In genomic region chr14:52729585-52729924, GRCh38 we compare ENCODE assay signal across 8 cellular contexts. TPM values are rescaled to one million over a fixed set of nuclear protein-coding genes. Genes with fewer than 3 reads are reported as not detected.
DNase-seq lines count a peak whose midpoint lies in the region; ATAC-seq and TF ChIP-seq lines count a peak whose summit lies in the region.

No MANE protein-coding gene starts in this region.

- H3K9me3 Mint-ChIP-seq in CD8-positive, alpha-beta memory T cell = no peaks in the 10 kb centered on the region
- no peaks in the 10 kb centered on the region for H3K9me3 Mint-ChIP-seq in endothelial cell (ENCODE audit: unreplicated experiment)

- peaks cover 7% of the 10 kb centered on the region for H3K79me2 ChIP-seq in parathyroid adenoma

- intact Hi-C loops in Panc1 (cut with micrococcal nuclease; ENCODE audit: unreplicated experiment) = no loop called here

- no peak for ATAC-seq in Panc1
- no peak for ATAC-seq in GM21447 (IDR thresholded peaks at IDR 0.05; ENCODE audit: unreplicated experiment)

- peaks cover 20% of the 10 kb centered on the region for H3K36me3 ChIP-seq in CD8-positive, alpha-beta memory T cell (ENCODE audit: insufficient read depth, low read length)
- H3K36me3 ChIP-seq in Panc1 (ENCODE audit: control insufficient read depth, insufficient read depth, low read length) (peaks cover 17% of the 10 kb centered on the region), parathyroid adenoma (ENCODE audit: control insufficient read depth, insufficient read depth, low read length) (no peaks in the 10 kb centered on the region)

- H3K27me3 Mint-ChIP-seq in CD8-positive, alpha-beta memory T cell = peaks cover 0 to 1% of the 10 kb centered on the region in 2 donors
- no peaks in the 10 kb centered on the region for H3K27me3 Mint-ChIP-seq in endothelial cell (ENCODE audit: unreplicated experiment)

- CTCF ChIA-PET in CD8-positive, alpha-beta memory T cell (lab: Charles Lee) = interaction anchor here (0.6 to 2.8 kb wide), 3 partner anchors 12 to 47 kb away, joined by 3 to 13 read pairs (median 4); no protein-coding TSS in a partner anchor
- CTCF ChIA-PET in Panc1 (lab: Charles Lee) = no interaction called here

- H3K27ac ChIP-seq in CD8-positive, alpha-beta memory T cell (ENCODE audit: low read depth, low read length) = peak overlapping the region; percentile 65
- H3K27ac ChIP-seq in Panc1 (ENCODE audit: low read length) = peak overlapping the region; percentile 65; the same call in 1 of the 2 replicates
- peak overlapping the region; percentile 58 for H3K27ac ChIP-seq in parathyroid adenoma

- H2AFZ ChIP-seq in parathyroid adenoma = peak overlapping the region; percentile 55

- peak overlapping the region; percentile 91 to 98 (median 94) for H3K4me3 Mint-ChIP-seq in CD8-positive, alpha-beta memory T cell
- H3K4me3 Mint-ChIP-seq in endothelial cell (ENCODE audit: unreplicated experiment) = peak overlapping the region; percentile 86

- no peak for TF ChIP-seq CTCF in Panc1 (IDR thresholded peaks at IDR 0.05)
- TF ChIP-seq CTCF in endothelial cell (IDR thresholded peaks at IDR 0.05; ENCODE audit: unreplicated experiment) = no peak
- TF ChIP-seq CTCF in parathyroid adenoma (IDR thresholded peaks at IDR 0.05) = no peak

- H3K27ac Mint-ChIP-seq in CD8-positive, alpha-beta memory T cell = peak overlapping the region; percentile 84 to 99 (median 92)
- peak overlapping the region; percentile 87 for H3K27ac Mint-ChIP-seq in endothelial cell (ENCODE audit: unreplicated experiment)

- BruUV-seq in Panc1 (replicated peaks; lab: Mats Ljungman, UMichigan) = no TSS peak

- no peak overlapping the region for H3K9ac ChIP-seq in parathyroid adenoma

- H3K36me3 Mint-ChIP-seq in CD8-positive, alpha-beta memory T cell = peaks cover 13 to 64% (median 14%) of the 10 kb centered on the region in 3 donors
- peaks cover 22% of the 10 kb centered on the region for H3K36me3 Mint-ChIP-seq in endothelial cell (ENCODE audit: low read depth, unreplicated experiment)

- H3K4me2 ChIP-seq in parathyroid adenoma (ENCODE audit: low read length) = peak overlapping the region; percentile 84

- peaks cover 26% of the 10 kb centered on the region for H3K4me1 ChIP-seq in CD8-positive, alpha-beta memory T cell (ENCODE audit: insufficient read depth, low read length)
- H3K4me1 ChIP-seq in Panc1 (ENCODE audit: control insufficient read depth, insufficient read depth, low read length) (no peaks in the 10 kb centered on the region), parathyroid adenoma (no peaks in the 10 kb centered on the region)

- POLR2A ChIA-PET in CD8-positive, alpha-beta memory T cell (lab: Charles Lee) = interaction anchor here (0.7 to 2.3 kb wide), 6 partner anchors 10 to 1489 kb away, joined by 3 to 22 read pairs (median 5); partner anchors contain the start of genes ERO1A and TMX1
- POLR2A ChIA-PET in Panc1 (lab: Charles Lee) = no interaction called here

- H3K4me1 Mint-ChIP-seq in CD8-positive, alpha-beta memory T cell = peaks cover 32 to 42% (median 38%) of the 10 kb centered on the region in 3 donors
- H3K4me1 Mint-ChIP-seq in endothelial cell (ENCODE audit: unreplicated experiment) = peaks cover 14% of the 10 kb centered on the region

- H3K9me3 ChIP-seq in CD8-positive, alpha-beta memory T cell (ENCODE audit: low read length) = no peaks in the 10 kb centered on the region
- H3K9me3 ChIP-seq in Panc1 (ENCODE audit: control insufficient read depth, insufficient read depth, low read depth, low read length) = no peaks in the 10 kb centered on the region
- H3K9me3 ChIP-seq in parathyroid adenoma (ENCODE audit: control insufficient read depth, low read length) = no peaks in the 10 kb centered on the region

- in situ Hi-C loops in Panc1 (cut with HindIII; ENCODE audit: low pct_unique_long_range_greater_than_20kb, low sequenced_read_pairs) = no loop called here
- in situ Hi-C loops in KBM-7 (cut with MboI; ENCODE audit: low pct_unique_long_range_greater_than_20kb, low sequenced_read_pairs) = no loop called here

- no peak for DNase-seq in CD8-positive, alpha-beta memory T cell
- no peak for DNase-seq in Panc1 (ENCODE audit: low read depth, low spot score)
- no peak for DNase-seq in endothelial cell (ENCODE audit: low spot score)
- DNase-seq in KBM-7 = no peak
- no peak for DNase-seq in kidney glomerular epithelial cell (lab: John Stamatoyannopoulos, UW)
- no peak for DNase-seq in stimulated activated CD8-positive, alpha-beta memory T cell treated with anti-CD3 and anti-CD28 coated beads, Interleukin-4, amount 100 ng/mL, for 48 hours

- H3K4me3 ChIP-seq in CD8-positive, alpha-beta memory T cell (ENCODE audit: low read length) = peak overlapping the region; percentile 59
- H3K4me3 ChIP-seq in Panc1 (ENCODE audit: low read depth in 2 of 2, low read length in 2 of 2) = peak overlapping the region; percentile 27 to 52
- H3K4me3 ChIP-seq in parathyroid adenoma (ENCODE audit: low read depth, low read length) = peak overlapping the region; percentile 82

- no peaks in the 10 kb centered on the region for H3K27me3 ChIP-seq in CD8-positive, alpha-beta memory T cell (ENCODE audit: insufficient read depth, low read length, poor library complexity, severe bottlenecking)
- no peaks in the 10 kb centered on the region for H3K27me3 ChIP-seq in Panc1 (ENCODE audit: control insufficient read depth, insufficient read depth, low read length)
- H3K27me3 ChIP-seq in parathyroid adenoma (ENCODE audit: control insufficient read depth, insufficient read depth, low read length) = no peaks in the 10 kb centered on the region

RNA-seq across cellular contexts. Expression of gene STYX, which starts 0.4 kb away (rescaled TPM):
- total RNA-seq in CD8-positive, alpha-beta memory T cell = 10 to 100 TPM; 20.9 to 21.2 TPM
- 25.4 TPM for polyA plus RNA-seq in CD8-positive, alpha-beta memory T cell
- total RNA-seq in Panc1 (2021; ENCODE audit: unreplicated experiment) = 20.6 TPM
- polyA plus RNA-seq in Panc1 (2012; ENCODE audit: insufficient read length) = 6.2 TPM
- total RNA-seq in endothelial cell (ENCODE audit: unreplicated experiment) = 17.0 TPM

RNA-seq across cellular contexts. Expression of gene PSMC6, which starts 22.6 kb away (rescaled TPM):
- 100 to 1,000 TPM; 113 to 123 TPM for total RNA-seq in CD8-positive, alpha-beta memory T cell
- 54.3 TPM for polyA plus RNA-seq in CD8-positive, alpha-beta memory T cell
- total RNA-seq in Panc1 (2021; ENCODE audit: unreplicated experiment) (62.1 TPM), endothelial cell (ENCODE audit: unreplicated experiment) (75.7 TPM)
- 39.6 TPM for polyA plus RNA-seq in Panc1 (2012; ENCODE audit: insufficient read length)

RNA-seq across cellular contexts. Expression of gene ERO1A, which starts 34.2 kb away (rescaled TPM):
- 10 to 100 TPM; 87.6 to 96.6 TPM for total RNA-seq in CD8-positive, alpha-beta memory T cell
- 47.0 TPM for polyA plus RNA-seq in CD8-positive, alpha-beta memory T cell
- total RNA-seq in Panc1 (2021; ENCODE audit: unreplicated experiment) (83.3 TPM), endothelial cell (ENCODE audit: unreplicated experiment) (32.2 TPM)
- 45.6 TPM for polyA plus RNA-seq in Panc1 (2012; ENCODE audit: insufficient read length)
